Comparison of ENCODE assay signal across 7 cellular contexts in genomic region chr2:66264354-66264753, GRCh38.
"Had no signal": no experiment of that assay in that cellular context is flagged by ENCODE, and none has a peak within 500 bp of the region (broad histone marks: within the 10 kb centered on the region; RNA-seq: fewer than 3 reads in every experiment).

No MANE protein-coding gene starts in this region.

- FAIRE-seq: HepG2, HTR-8/SVneo had no signal

- H3K27ac ChIP-seq: HL-60, KMS-11 had no signal

- H3K4me2 ChIP-seq: KMS-11 had no signal

- DNase-seq: IMR-90, KBM-7, KG1 had no signal

- H3K9ac ChIP-seq: KMS-11 had no signal

- ATAC-seq: HepG2 had no signal
